Comparison of ENCODE assay signal across 1 cellular context in genomic region chr16:67547423-67548264, GRCh38.
TF ChIP-seq lines count a peak whose summit lies in the region.

No MANE protein-coding gene starts in this region.

TF ChIP-seq in SK-N-SH treated with all-trans-retinoic acid at 6 μM for 48 hours, 23 proteins besides CTCF, POLR2A, EP300 and RAD21 (continued from another document):
- no peak for TF ChIP-seq ZNF70 (CRISPR knock-in tag; IDR thresholded peaks at IDR 0.05)
- no peak for TF ChIP-seq CSDC2 (CRISPR knock-in tag; IDR thresholded peaks at IDR 0.05)
- TF ChIP-seq ARNTL (CRISPR knock-in tag; IDR thresholded peaks at IDR 0.05; ENCODE audit: borderline replicate concordance, low read depth): no peak
- no peak for TF ChIP-seq ZNF8 (CRISPR knock-in tag; IDR thresholded peaks at IDR 0.05)
- no peak for TF ChIP-seq PPARA (CRISPR knock-in tag; IDR thresholded peaks at IDR 0.05; ENCODE audit: borderline replicate concordance)
- no peak for TF ChIP-seq SNAI2 (CRISPR knock-in tag; IDR thresholded peaks at IDR 0.05)
- no peak for TF ChIP-seq ISL1 (CRISPR knock-in tag; IDR thresholded peaks at IDR 0.05)
- TF ChIP-seq ZNF565 (CRISPR knock-in tag; conservative IDR thresholded peaks at IDR 0.05; ENCODE audit: low read depth): no peak
